15 cellular contexts compared by ENCODE assay signal in the genomic region with DNA sequence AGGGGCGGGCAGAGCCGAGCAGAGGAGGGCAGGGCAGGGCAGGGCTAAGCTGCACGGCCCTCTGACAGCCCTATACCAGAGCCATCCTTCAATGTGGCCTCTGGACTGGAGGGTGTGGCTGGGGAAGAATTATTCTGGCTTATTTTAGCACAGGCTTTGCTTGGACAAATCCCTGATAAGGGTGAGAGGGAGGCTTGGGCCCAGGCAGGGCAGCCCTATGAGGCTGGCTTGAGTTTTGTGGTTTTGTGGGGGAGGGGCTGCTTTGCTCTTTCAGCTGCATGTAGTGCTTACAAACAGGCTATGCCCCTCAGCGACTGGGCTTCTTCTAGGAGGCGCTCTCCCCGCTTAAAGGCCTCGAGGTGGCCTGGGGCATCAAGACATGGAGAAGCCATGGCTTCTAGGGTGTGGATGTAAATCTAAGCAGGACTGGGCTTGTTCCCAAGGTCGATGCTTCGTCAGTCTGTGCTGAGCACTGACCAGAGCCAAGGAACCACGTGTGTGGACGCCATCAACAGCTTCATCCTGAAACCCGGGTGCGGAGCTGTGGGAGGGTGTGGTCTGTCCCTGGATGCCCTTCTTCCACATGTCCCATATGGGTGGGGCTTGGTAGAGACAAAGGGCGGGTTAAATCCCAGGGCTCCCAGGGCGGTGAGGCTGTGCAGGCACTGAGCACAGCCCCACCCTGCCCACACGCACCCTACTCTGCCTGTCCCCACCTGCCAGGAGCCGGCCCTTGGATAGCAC. TPM values are rescaled to one million over a fixed set of nuclear protein-coding genes. Genes with fewer than 3 reads are reported as not detected.
DNase-seq lines count a peak whose midpoint lies in the region; FAIRE-seq and TF ChIP-seq lines count a peak whose summit lies in the region.
"Had no signal": no experiment of that assay in that cellular context is flagged by ENCODE, and none has a peak within 500 bp of the region (broad histone marks: within the 10 kb centered on the region; RNA-seq: fewer than 3 reads in every experiment).

No MANE protein-coding gene starts in this region.

- peaks cover 36% of the 10 kb centered on the region for H3K4me1 ChIP-seq in keratinocyte (ENCODE audit: control insufficient read depth, extremely low read depth, insufficient read depth, low read length)
- H3K4me1 ChIP-seq in urinary bladder (ENCODE audit: insufficient read depth), result no peaks in the 10 kb centered on the region

- DNase-seq in activated CD4-positive, alpha-beta T cell treated with anti-CD3 and anti-CD28 coated beads, Interleukin-2, amount 10 ng/mL, durations not matched to agents 7 days and 5 days, result no peak
- no peak for DNase-seq in activated CD4-positive, alpha-beta T cell treated with anti-CD3 and anti-CD28 coated beads, Interleukin-2, amount 50 U/mL, for 4 hours
- DNase-seq in epidermal melanocyte (ENCODE audit: insufficient read length, low spot score) (peak; percentile 7), keratinocyte (ENCODE audit: low read depth, low spot score) (peak; percentile 95), cortex of kidney (lab: John Stamatoyannopoulos, UW) (no peak), activated gamma-delta T cell treated with Interleukin-2 at 50 U/mL for 16 hours (no peak), NCI-H69 (lab: John Stamatoyannopoulos, UW) (no peak)
- DNase-seq: NCI-H510A had no signal

- no peaks in the 10 kb centered on the region for H3K9me3 Mint-ChIP-seq in activated CD4-positive, alpha-beta T cell treated with anti-CD3 and anti-CD28 coated beads, Interleukin-2, amount 10 ng/mL, durations not matched to agents 7 days and 5 days
- H3K9me3 Mint-ChIP-seq: activated CD4-positive, alpha-beta memory T cell treated with anti-CD3 and anti-CD28 coated beads, Interleukin-2, amount 10 ng/mL, durations not matched to agents 7 days and 5 days; naive B cell; stimulated activated naive CD8-positive, alpha-beta T cell treated with anti-CD3 and anti-CD28 coated beads, Interleukin-15, amount 100 ng/mL, for 72 hours had no signal

- no peak overlapping the region for H3K4me3 Mint-ChIP-seq in activated CD4-positive, alpha-beta T cell treated with anti-CD3 and anti-CD28 coated beads, Interleukin-2, amount 10 ng/mL, durations not matched to agents 7 days and 5 days
- H3K4me3 Mint-ChIP-seq: activated CD4-positive, alpha-beta memory T cell treated with anti-CD3 and anti-CD28 coated beads, Interleukin-2, amount 10 ng/mL, durations not matched to agents 7 days and 5 days; stimulated activated naive CD8-positive, alpha-beta T cell treated with anti-CD3 and anti-CD28 coated beads, Interleukin-15, amount 100 ng/mL, for 72 hours had no signal

- dilution Hi-C loops in keratinocyte (cut with MboI; ENCODE audit: extremely low pct_ligation_motif_present, low sequenced_read_pairs), result no loop called here

- peak; percentile 98 for FAIRE-seq in keratinocyte (lab: Jason Lieb, UNC)
- FAIRE-seq: A204.1, G401.6 had no signal

- H3K27ac ChIP-seq in keratinocyte (ENCODE audit: control insufficient read depth, insufficient read depth, low read length) (peak overlapping the region; percentile 87), urinary bladder (ENCODE audit: low read depth) (peak overlapping the region; percentile 25)
- H3K27ac ChIP-seq: brain microvascular endothelial cell had no signal

- H3K9ac ChIP-seq in keratinocyte (ENCODE audit: control insufficient read depth, extremely low read depth, insufficient read depth, low read length), result peak overlapping the region; percentile 66

- H3K36me3 ChIP-seq in keratinocyte (ENCODE audit: control insufficient read depth in 2 of 2, extremely low read depth in 1 of 2, insufficient read depth in 2 of 2, low read length in 2 of 2), result peaks cover 56 to 64% of the 10 kb centered on the region in 2 experiments
- H3K36me3 ChIP-seq in urinary bladder (ENCODE audit: insufficient read depth), result no peaks in the 10 kb centered on the region

- H4K20me1 ChIP-seq in keratinocyte (ENCODE audit: control insufficient read depth, extremely low read depth, insufficient read depth, low read length), result peaks cover 2% of the 10 kb centered on the region

- peak in 2 of 3 experiments; percentile 24 to 33 for TF ChIP-seq CTCF in keratinocyte (optimal IDR thresholded peaks at IDR 0.05 in 1 of 3, IDR thresholded peaks at IDR 0.05 in 1 of 3, conservative IDR thresholded peaks at IDR 0.05 in 1 of 3; ENCODE audit: extremely low read depth in 1 of 3, insufficient read depth in 2 of 3, low read length in 3 of 3)

- peaks cover 37% of the 10 kb centered on the region for H3K79me2 ChIP-seq in keratinocyte (ENCODE audit: control insufficient read depth, insufficient read depth, low read length)

- H3K4me1 Mint-ChIP-seq in activated CD4-positive, alpha-beta T cell treated with anti-CD3 and anti-CD28 coated beads, Interleukin-2, amount 10 ng/mL, durations not matched to agents 7 days and 5 days, result peaks cover 34% of the 10 kb centered on the region

- no peaks in the 10 kb centered on the region for H3K27me3 Mint-ChIP-seq in activated CD4-positive, alpha-beta T cell treated with anti-CD3 and anti-CD28 coated beads, Interleukin-2, amount 10 ng/mL, durations not matched to agents 7 days and 5 days
- H3K27me3 Mint-ChIP-seq: activated CD4-positive, alpha-beta memory T cell treated with anti-CD3 and anti-CD28 coated beads, Interleukin-2, amount 10 ng/mL, durations not matched to agents 7 days and 5 days; naive B cell; stimulated activated naive CD8-positive, alpha-beta T cell treated with anti-CD3 and anti-CD28 coated beads, Interleukin-15, amount 100 ng/mL, for 72 hours had no signal

- CTCF ChIA-PET in activated CD4-positive, alpha-beta T cell treated with anti-CD3 and anti-CD28 coated beads, Interleukin-2, amount 10 ng/mL, durations not matched to agents 7 days and 5 days (lab: Charles Lee), result interaction anchor here (0.6 to 1.9 kb wide), 4 partner anchors 16 to 1311 kb away, joined by 3 to 4 read pairs (median 4); no protein-coding TSS in a partner anchor

- H3K27me3 ChIP-seq in keratinocyte (ENCODE audit: control insufficient read depth, extremely low read depth, insufficient read depth, low read length), result no peaks in the 10 kb centered on the region
- H3K27me3 ChIP-seq: brain microvascular endothelial cell had no signal

- 56% methylated on average over 17 of the region's 17 CpGs for WGBS in urinary bladder

- POLR2A ChIA-PET in activated CD4-positive, alpha-beta T cell treated with anti-CD3 and anti-CD28 coated beads, Interleukin-2, amount 10 ng/mL, durations not matched to agents 7 days and 5 days (lab: Charles Lee), result no interaction called here

- peak overlapping the region; percentile 25 for H3K27ac Mint-ChIP-seq in activated CD4-positive, alpha-beta T cell treated with anti-CD3 and anti-CD28 coated beads, Interleukin-2, amount 10 ng/mL, durations not matched to agents 7 days and 5 days
- H3K27ac Mint-ChIP-seq: activated CD4-positive, alpha-beta memory T cell treated with anti-CD3 and anti-CD28 coated beads, Interleukin-2, amount 10 ng/mL, durations not matched to agents 7 days and 5 days; stimulated activated naive CD8-positive, alpha-beta T cell treated with anti-CD3 and anti-CD28 coated beads, Interleukin-15, amount 100 ng/mL, for 72 hours had no signal

- no peaks in the 10 kb centered on the region for H3K9me3 ChIP-seq in keratinocyte (ENCODE audit: control insufficient read depth, low read depth, low read length)

- H3K4me3 ChIP-seq in keratinocyte (ENCODE audit: control insufficient read depth in 2 of 3, extremely low read depth in 1 of 3, insufficient read depth in 2 of 3, low read depth in 1 of 3, low read length in 3 of 3) (peak overlapping the region in 1 of 3 experiments; percentile 26), urinary bladder (ENCODE audit: low read depth, low read length) (no peak overlapping the region)

- H3K9me1 ChIP-seq in keratinocyte (ENCODE audit: control insufficient read depth, extremely low read depth, insufficient read depth, low read length), result peaks cover 2% of the 10 kb centered on the region

- peaks cover 51% of the 10 kb centered on the region for H3K36me3 Mint-ChIP-seq in activated CD4-positive, alpha-beta T cell treated with anti-CD3 and anti-CD28 coated beads, Interleukin-2, amount 10 ng/mL, durations not matched to agents 7 days and 5 days (ENCODE audit: low read depth)

- peak overlapping the region; percentile 41 for H3K4me2 ChIP-seq in keratinocyte (ENCODE audit: control insufficient read depth, extremely low read depth, insufficient read depth, low read depth, low read length)

- no peak overlapping the region for H2AFZ ChIP-seq in keratinocyte (ENCODE audit: control insufficient read depth, low read length)

RNA-seq across cellular contexts. Expression of gene IPPK, which starts 45.7 kb away (rescaled TPM):
- 10 to 100 TPM in 1 of 2 experiments, 1 to 10 TPM in 1; 9.6 to 10.9 TPM for total RNA-seq in activated CD4-positive, alpha-beta T cell treated with anti-CD3 and anti-CD28 coated beads, Interleukin-2, amount 10 ng/mL, durations not matched to agents 7 days and 5 days
- polyA plus RNA-seq in keratinocyte (27.5 to 34.9 TPM (median 32.4 TPM) in 3 replicates), urinary bladder (5.3 TPM)
- polyA plus RNA-seq in keratinocyte (2011; ENCODE audit: low read depth), result 44.5 TPM
- 28.0 and 37.9 TPM in 2 replicates for polyA plus RNA-seq in keratinocyte (2011; cell fraction: cytosol; rRNA removed)
- polyA plus RNA-seq in keratinocyte (2011; cell fraction: nucleus; rRNA removed), result 68.1 and 79.2 TPM in 2 replicates
- polyA plus RNA-seq in keratinocyte (2012; ENCODE audit: low replicate concordance), result 12.7 and 34.4 TPM in 2 replicates
- polyA minus RNA-seq in keratinocyte, result 49.3 to 86.7 TPM (median 68.7 TPM) in 3 replicates
- 26.9 TPM for polyA minus RNA-seq in keratinocyte (2011; cell fraction: cytosol; rRNA and poly(A)+ RNA removed)
- 26.9 and 42.7 TPM in 2 replicates for polyA minus RNA-seq in keratinocyte (2011; cell fraction: nucleus; rRNA and poly(A)+ RNA removed)
- total RNA-seq in urinary bladder, result 10.1 TPM

RNA-seq across cellular contexts. Expression of gene BICD2, which starts 49.0 kb away (rescaled TPM):
- total RNA-seq in activated CD4-positive, alpha-beta T cell treated with anti-CD3 and anti-CD28 coated beads, Interleukin-2, amount 10 ng/mL, durations not matched to agents 7 days and 5 days, result 10 to 100 TPM; 29.5 to 31.1 TPM
- 26.9 to 47.3 TPM (median 41.9 TPM) in 3 replicates for polyA plus RNA-seq in keratinocyte
- 97.4 TPM for polyA plus RNA-seq in keratinocyte (2011; ENCODE audit: low read depth)
- 42.9 and 60.3 TPM in 2 replicates for polyA plus RNA-seq in keratinocyte (2011; cell fraction: cytosol; rRNA removed)
- 76.7 and 81.0 TPM in 2 replicates for polyA plus RNA-seq in keratinocyte (2011; cell fraction: nucleus; rRNA removed)
- polyA plus RNA-seq in keratinocyte (2012; ENCODE audit: low replicate concordance), result 63.7 and 91.3 TPM in 2 replicates
- 38.6 to 50.1 TPM (median 44.3 TPM) in 3 replicates for polyA minus RNA-seq in keratinocyte
- 57.0 TPM for polyA minus RNA-seq in keratinocyte (2011; cell fraction: cytosol; rRNA and poly(A)+ RNA removed)
- 45.6 and 62.4 TPM in 2 replicates for polyA minus RNA-seq in keratinocyte (2011; cell fraction: nucleus; rRNA and poly(A)+ RNA removed)
- 32.9 TPM for total RNA-seq in urinary bladder
- polyA plus RNA-seq in urinary bladder, result 30.4 TPM

Comparison
In these comparisons a context has a peak if more than half of its experiments do, and no peak if none do; other contexts are left out.
1. DNase-seq: peak in epidermal melanocyte (single experiment) and keratinocyte (single experiment); none in activated CD4-positive, alpha-beta T cell treated with anti-CD3 and anti-CD28 coated beads, Interleukin-2, amount 10 ng/mL, durations not matched to agents 7 days and 5 days (single experiment), activated CD4-positive, alpha-beta T cell treated with anti-CD3 and anti-CD28 coated beads, Interleukin-2, amount 50 U/mL, for 4 hours (0 of 2), cortex of kidney (single experiment), activated gamma-delta T cell treated with Interleukin-2 at 50 U/mL for 16 hours (single experiment) and NCI-H69 (single experiment).